ENCODE assay signal across 26 cellular contexts in the genomic region with DNA sequence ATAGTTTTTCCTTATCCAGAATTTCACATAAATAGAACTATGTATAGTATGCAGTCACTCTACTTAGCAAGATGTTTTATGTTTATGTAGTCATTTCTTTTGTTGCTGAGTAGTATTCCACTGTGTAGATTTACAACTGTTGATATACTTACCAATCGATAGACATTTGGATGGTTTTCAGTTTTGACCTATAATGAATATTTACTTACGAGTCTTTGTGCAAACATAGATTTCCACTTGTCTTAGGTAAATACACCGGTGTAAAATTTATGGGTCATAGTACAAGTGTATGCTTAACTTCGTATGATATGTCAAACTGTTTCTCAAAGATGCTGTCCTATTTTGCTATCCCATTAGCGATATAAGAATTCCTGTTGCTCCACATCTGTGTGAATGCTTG. TPM values are rescaled to one million over a fixed set of nuclear protein-coding genes. Genes with fewer than 3 reads are reported as not detected.
DNase-seq lines count a peak whose midpoint lies in the region; ATAC-seq and TF ChIP-seq lines count a peak whose summit lies in the region.
"Had no signal": no experiment of that assay in that cellular context is flagged by ENCODE, and none has a peak within 500 bp of the region (broad histone marks: within the 10 kb centered on the region; RNA-seq: fewer than 3 reads in every experiment).

No MANE protein-coding gene starts in this region.

- TF ChIP-seq RAD21 in liver (IDR thresholded peaks at IDR 0.05): no peak

- H3K27ac ChIP-seq in liver (ENCODE audit: low read depth in 1 of 2, low read length in 2 of 2): no peak overlapping the region
- H3K27ac ChIP-seq: C4-2B, esophagus muscularis mucosa, gastroesophageal sphincter, RWPE1 had no signal

- TF ChIP-seq CTCF in liver (IDR thresholded peaks at IDR 0.05; ENCODE audit: low read depth, low read length, missing input control): no peak

- H3K4me3 ChIP-seq in liver (ENCODE audit: low read depth in 1 of 3, low read length in 3 of 3): no peak overlapping the region
- H3K4me3 ChIP-seq: esophagus muscularis mucosa, gastroesophageal sphincter, HAP-1 had no signal

- H3K9ac ChIP-seq in liver (ENCODE audit: low read depth in 1 of 2, low read length in 2 of 2): no peak overlapping the region

- H3K4me1 ChIP-seq in liver (ENCODE audit: control insufficient read depth in 4 of 4, insufficient read depth in 4 of 4, low read length in 3 of 4): peaks cover 0 to 12% (median 10%) of the 10 kb centered on the region in 4 donors
- H3K4me1 ChIP-seq: esophagus muscularis mucosa, gastroesophageal sphincter, HAP-1 had no signal

- H3K36me3 ChIP-seq in liver (ENCODE audit: control insufficient read depth in 4 of 4, insufficient read depth in 3 of 4, low read depth in 1 of 4, low read length in 3 of 4): no peaks in the 10 kb centered on the region
- H3K36me3 ChIP-seq: esophagus muscularis mucosa, gastroesophageal sphincter, HAP-1 had no signal

- no peak for ATAC-seq in HG03442 (IDR thresholded peaks at IDR 0.05; ENCODE audit: unreplicated experiment)
- ATAC-seq in HG03045 (IDR thresholded peaks at IDR 0.05; ENCODE audit: unreplicated experiment): no peak
- ATAC-seq: activated CD4-positive, alpha-beta T cell treated with anti-CD3 and anti-CD28 coated beads for 36 hours; activated CD8-positive, alpha-beta memory T cell treated with anti-CD3 and anti-CD28 coated beads, Interleukin-2, amount 10 ng/mL, durations not matched to agents 7 days and 5 days; activated naive CD4-positive, alpha-beta T cell treated with anti-CD3 and anti-CD28 coated beads, Interleukin-2, amount 50 U/mL, for 72 hours; gastroesophageal sphincter had no signal

- no peaks in the 10 kb centered on the region for H3K9me3 ChIP-seq in liver (ENCODE audit: control insufficient read depth in 4 of 4, low read length in 3 of 4)
- H3K9me3 ChIP-seq: esophagus muscularis mucosa, gastroesophageal sphincter, HAP-1 had no signal

- DNase-seq in DMS153 (lab: John Stamatoyannopoulos, UW) (peak; percentile 82), NCI-H2029 (lab: John Stamatoyannopoulos, UW) (peak; percentile 71), SHP77 (lab: John Stamatoyannopoulos, UW) (peak; percentile 71 to 74), kidney tubule cell (ENCODE audit: low spot score) (no peak)
- no peak for DNase-seq in stimulated activated CD4-positive, alpha-beta T cell treated with anti-CD3 and anti-CD28 coated beads, Interleukin-4, amount 100 ng/mL, for 24 hours
- DNase-seq: activated CD4-positive, alpha-beta T cell treated with anti-CD3 and anti-CD28 coated beads for 36 hours; activated CD8-positive, alpha-beta memory T cell treated with anti-CD3 and anti-CD28 coated beads, Interleukin-2, amount 10 ng/mL, durations not matched to agents 7 days and 5 days; effector memory CD4-positive, alpha-beta T cell; NCI-H1694; NCI-H2227 treated with DMSO at 0.1 percent for 48 hours; stimulated activated CD4-positive, alpha-beta T cell treated with anti-CD3 and anti-CD28 coated beads, Interleukin-1b, Interleukin-23, amount 100 ng/mL, for 48 hours; stimulated activated naive CD4-positive, alpha-beta T cell had no signal

- 30% methylated on average over 5 of the region's 5 CpGs for WGBS in liver

- no peaks in the 10 kb centered on the region for H3K27me3 ChIP-seq in liver (ENCODE audit: control insufficient read depth in 4 of 4, insufficient read depth in 4 of 4, low read length in 3 of 4)
- H3K27me3 ChIP-seq: gastroesophageal sphincter had no signal

TF ChIP-seq in liver, 16 proteins besides CTCF, POLR2A, EP300 and RAD21:
- TF ChIP-seq FOXA2 (IDR thresholded peaks at IDR 0.05): peak; percentile 88
- TF ChIP-seq, protein P1, sequence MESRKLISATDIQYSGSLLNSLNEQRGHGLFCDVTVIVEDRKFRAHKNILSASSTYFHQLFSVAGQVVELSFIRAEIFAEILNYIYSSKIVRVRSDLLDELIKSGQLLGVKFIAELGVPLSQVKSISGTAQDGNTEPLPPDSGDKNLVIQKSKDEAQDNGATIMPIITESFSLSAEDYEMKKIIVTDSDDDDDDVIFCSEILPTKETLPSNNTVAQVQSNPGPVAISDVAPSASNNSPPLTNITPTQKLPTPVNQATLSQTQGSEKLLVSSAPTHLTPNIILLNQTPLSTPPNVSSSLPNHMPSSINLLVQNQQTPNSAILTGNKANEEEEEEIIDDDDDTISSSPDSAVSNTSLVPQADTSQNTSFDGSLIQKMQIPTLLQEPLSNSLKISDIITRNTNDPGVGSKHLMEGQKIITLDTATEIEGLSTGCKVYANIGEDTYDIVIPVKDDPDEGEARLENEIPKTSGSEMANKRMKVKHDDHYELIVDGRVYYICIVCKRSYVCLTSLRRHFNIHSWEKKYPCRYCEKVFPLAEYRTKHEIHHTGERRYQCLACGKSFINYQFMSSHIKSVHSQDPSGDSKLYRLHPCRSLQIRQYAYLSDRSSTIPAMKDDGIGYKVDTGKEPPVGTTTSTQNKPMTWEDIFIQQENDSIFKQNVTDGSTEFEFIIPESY (IDR thresholded peaks at IDR 0.05): no peak
- TF ChIP-seq, protein P2, sequence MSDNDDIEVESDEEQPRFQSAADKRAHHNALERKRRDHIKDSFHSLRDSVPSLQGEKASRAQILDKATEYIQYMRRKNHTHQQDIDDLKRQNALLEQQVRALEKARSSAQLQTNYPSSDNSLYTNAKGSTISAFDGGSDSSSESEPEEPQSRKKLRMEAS (IDR thresholded peaks at IDR 0.05): no peak
- no peak for TF ChIP-seq YY1 (IDR thresholded peaks at IDR 0.05)
- TF ChIP-seq NR2F2 (IDR thresholded peaks at IDR 0.05): no peak
- no peak for TF ChIP-seq TAF1 (conservative IDR thresholded peaks at IDR 0.05)
- TF ChIP-seq RXRA (IDR thresholded peaks at IDR 0.05): peak in 1 of 2 donors; percentile 10
- peak in 1 of 2 donors; percentile 13 for TF ChIP-seq JUND (IDR thresholded peaks at IDR 0.05)
- peak; percentile 69 for TF ChIP-seq SP1 (IDR thresholded peaks at IDR 0.05)
- TF ChIP-seq, protein P3, sequence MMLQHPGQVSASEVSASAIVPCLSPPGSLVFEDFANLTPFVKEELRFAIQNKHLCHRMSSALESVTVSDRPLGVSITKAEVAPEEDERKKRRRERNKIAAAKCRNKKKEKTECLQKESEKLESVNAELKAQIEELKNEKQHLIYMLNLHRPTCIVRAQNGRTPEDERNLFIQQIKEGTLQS (IDR thresholded peaks at IDR 0.05): no peak
- TF ChIP-seq FOXA1 (IDR thresholded peaks at IDR 0.05): no peak
- TF ChIP-seq GABPA (IDR thresholded peaks at IDR 0.05 in 1 of 2, conservative IDR thresholded peaks at IDR 0.05 in 1 of 2): no peak
- no peak for TF ChIP-seq HNF4G (IDR thresholded peaks at IDR 0.05)
- TF ChIP-seq EGR1 (IDR thresholded peaks at IDR 0.05; ENCODE audit: low read depth in 2 of 2): no peak
- peak; percentile 51 to 64 for TF ChIP-seq HNF4A (conservative IDR thresholded peaks at IDR 0.05)
- TF ChIP-seq, protein P4, sequence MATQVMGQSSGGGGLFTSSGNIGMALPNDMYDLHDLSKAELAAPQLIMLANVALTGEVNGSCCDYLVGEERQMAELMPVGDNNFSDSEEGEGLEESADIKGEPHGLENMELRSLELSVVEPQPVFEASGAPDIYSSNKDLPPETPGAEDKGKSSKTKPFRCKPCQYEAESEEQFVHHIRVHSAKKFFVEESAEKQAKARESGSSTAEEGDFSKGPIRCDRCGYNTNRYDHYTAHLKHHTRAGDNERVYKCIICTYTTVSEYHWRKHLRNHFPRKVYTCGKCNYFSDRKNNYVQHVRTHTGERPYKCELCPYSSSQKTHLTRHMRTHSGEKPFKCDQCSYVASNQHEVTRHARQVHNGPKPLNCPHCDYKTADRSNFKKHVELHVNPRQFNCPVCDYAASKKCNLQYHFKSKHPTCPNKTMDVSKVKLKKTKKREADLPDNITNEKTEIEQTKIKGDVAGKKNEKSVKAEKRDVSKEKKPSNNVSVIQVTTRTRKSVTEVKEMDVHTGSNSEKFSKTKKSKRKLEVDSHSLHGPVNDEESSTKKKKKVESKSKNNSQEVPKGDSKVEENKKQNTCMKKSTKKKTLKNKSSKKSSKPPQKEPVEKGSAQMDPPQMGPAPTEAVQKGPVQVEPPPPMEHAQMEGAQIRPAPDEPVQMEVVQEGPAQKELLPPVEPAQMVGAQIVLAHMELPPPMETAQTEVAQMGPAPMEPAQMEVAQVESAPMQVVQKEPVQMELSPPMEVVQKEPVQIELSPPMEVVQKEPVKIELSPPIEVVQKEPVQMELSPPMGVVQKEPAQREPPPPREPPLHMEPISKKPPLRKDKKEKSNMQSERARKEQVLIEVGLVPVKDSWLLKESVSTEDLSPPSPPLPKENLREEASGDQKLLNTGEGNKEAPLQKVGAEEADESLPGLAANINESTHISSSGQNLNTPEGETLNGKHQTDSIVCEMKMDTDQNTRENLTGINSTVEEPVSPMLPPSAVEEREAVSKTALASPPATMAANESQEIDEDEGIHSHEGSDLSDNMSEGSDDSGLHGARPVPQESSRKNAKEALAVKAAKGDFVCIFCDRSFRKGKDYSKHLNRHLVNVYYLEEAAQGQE (IDR thresholded peaks at IDR 0.05): no peak

RNA-seq across cellular contexts. Expression of a gene that starts 19.7 kb away (rescaled TPM):
- total RNA-seq in liver: not detected
- polyA plus RNA-seq in liver: not detected
- total RNA-seq: activated CD4-positive, alpha-beta T cell treated with anti-CD3 and anti-CD28 coated beads for 36 hours; activated CD8-positive, alpha-beta memory T cell treated with anti-CD3 and anti-CD28 coated beads, Interleukin-2, amount 10 ng/mL, durations not matched to agents 7 days and 5 days; activated naive CD4-positive, alpha-beta T cell treated with anti-CD3 and anti-CD28 coated beads, Interleukin-2, amount 50 U/mL, for 72 hours; astrocyte; esophagus muscularis mucosa; gastroesophageal sphincter; mesothelial cell of epicardium; posterior vena cava had no signal
- polyA plus RNA-seq: AG04450, thymus had no signal

Comparison
In these comparisons a context has a peak if more than half of its experiments do, and no peak if none do; other contexts are left out.
1. DNase-seq: peak in DMS153 (single experiment), NCI-H2029 (single experiment) and SHP77 (2 of 2); none in kidney tubule cell (single experiment) and stimulated activated CD4-positive, alpha-beta T cell treated with anti-CD3 and anti-CD28 coated beads, Interleukin-4, amount 100 ng/mL, for 24 hours (single experiment).